In the genomic region with DNA sequence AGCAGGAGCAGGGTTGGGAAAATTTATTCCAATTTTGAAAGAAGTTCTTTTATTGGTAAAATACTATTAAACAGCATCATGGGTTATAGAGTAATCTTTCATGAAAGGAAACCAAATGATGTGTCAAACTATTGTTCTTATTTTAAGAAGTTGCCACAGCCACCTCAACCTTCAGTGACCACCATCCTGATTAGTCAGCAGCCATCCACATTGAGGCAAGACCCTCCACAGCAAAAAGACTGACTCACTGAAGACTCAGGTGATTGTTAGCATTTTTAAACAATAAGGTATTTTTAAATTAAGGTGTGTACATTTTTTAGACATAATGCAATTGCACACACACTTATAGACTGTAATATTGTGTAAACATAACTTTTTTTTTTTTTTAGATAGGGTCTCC, we compare ENCODE assay signal across 18 cellular contexts. TPM values are rescaled to one million over a fixed set of nuclear protein-coding genes. Genes with fewer than 3 reads are reported as not detected.
DNase-seq lines count a peak whose midpoint lies in the region; TF ChIP-seq lines count a peak whose summit lies in the region.
"Had no signal": no experiment of that assay in that cellular context is flagged by ENCODE, and none has a peak within 500 bp of the region (broad histone marks: within the 10 kb centered on the region; RNA-seq: fewer than 3 reads in every experiment).

No MANE protein-coding gene starts in this region.

- H3K27me3 ChIP-seq in SJSA1 (replicated peaks): no peaks in the 10 kb centered on the region
- no peaks in the 10 kb centered on the region for H3K27me3 ChIP-seq in right atrium auricular region

- H3K4me1 ChIP-seq in SJSA1 (replicated peaks) (peaks cover 15% of the 10 kb centered on the region; the same call in 1 of the 2 replicates), right atrium auricular region (no peaks in the 10 kb centered on the region)

- no peaks in the 10 kb centered on the region for H3K9me3 Mint-ChIP-seq in T-helper 2 cell treated with Interferon-gamma antibody and Interleukin-4, amounts not matched to agents 5 μg/mL and 100 μg/mL, for 36 hours

- TF ChIP-seq CTCF in epithelial cell of esophagus (IDR thresholded peaks at IDR 0.05; ENCODE audit: insufficient read depth, low read depth, low read length, missing control alignments) (no peak), right atrium auricular region (IDR thresholded peaks at IDR 0.05) (no peak)

- H3K4me1 Mint-ChIP-seq in T-helper 2 cell treated with Interferon-gamma antibody and Interleukin-4, amounts not matched to agents 5 μg/mL and 100 μg/mL, for 36 hours (ENCODE audit: low read depth): no peaks in the 10 kb centered on the region
- H3K4me1 Mint-ChIP-seq: CD14-positive monocyte had no signal

- no peak overlapping the region for H3K4me3 Mint-ChIP-seq in T-helper 2 cell treated with Interferon-gamma antibody and Interleukin-4, amounts not matched to agents 5 μg/mL and 100 μg/mL, for 36 hours
- H3K4me3 Mint-ChIP-seq: CD14-positive monocyte, H9 had no signal

- H3K4me3 ChIP-seq in SJSA1 (no peak overlapping the region), epithelial cell of esophagus (ENCODE audit: low read length) (no peak overlapping the region), right atrium auricular region (no peak overlapping the region)

- H3K9me3 ChIP-seq in SJSA1 (replicated peaks) (no peaks in the 10 kb centered on the region), right atrium auricular region (no peaks in the 10 kb centered on the region)
- H3K9me3 ChIP-seq: SK-N-SH had no signal

- H3K27ac Mint-ChIP-seq in T-helper 2 cell treated with Interferon-gamma antibody and Interleukin-4, amounts not matched to agents 5 μg/mL and 100 μg/mL, for 36 hours: no peak overlapping the region
- H3K27ac Mint-ChIP-seq: CD14-positive monocyte, H9 had no signal

- H3K36me3 ChIP-seq in SJSA1 (no peaks in the 10 kb centered on the region), right atrium auricular region (no peaks in the 10 kb centered on the region)

- H3K27ac ChIP-seq in SJSA1 (no peak overlapping the region), right atrium auricular region (no peak overlapping the region)

- DNase-seq in HS-5 (ENCODE audit: low read depth) (peak; percentile 79), SJSA1 (ENCODE audit: low read depth in 1 of 2, low spot score in 2 of 2) (peak; percentile 13 to 37), epithelial cell of esophagus (ENCODE audit: low read depth) (peak; percentile 89), renal cortical epithelial cell (ENCODE audit: low read depth) (peak; percentile 71), right atrium auricular region (ENCODE audit: low spot score) (no peak), NCI-H526 treated with DMSO at 0.1 percent for 48 hours (lab: John Stamatoyannopoulos, UW) (no peak)
- DNase-seq in T-helper 2 cell treated with Interferon-gamma antibody and Interleukin-4, amounts not matched to agents 5 μg/mL and 100 μg/mL, for 36 hours (ENCODE audit: low spot score): no peak
- DNase-seq: H9, MV-4-11, NCI-H1417 treated with DMSO at 0.1 percent for 48 hours, NCI-H1930, NCI-H446, NCI-H748 treated with DMSO at 0.1 percent for 48 hours, SK-N-SH had no signal

- no peaks in the 10 kb centered on the region for H3K36me3 Mint-ChIP-seq in T-helper 2 cell treated with Interferon-gamma antibody and Interleukin-4, amounts not matched to agents 5 μg/mL and 100 μg/mL, for 36 hours (ENCODE audit: low read depth)
- H3K36me3 Mint-ChIP-seq: CD14-positive monocyte had no signal

- no peaks in the 10 kb centered on the region for H3K27me3 Mint-ChIP-seq in T-helper 2 cell treated with Interferon-gamma antibody and Interleukin-4, amounts not matched to agents 5 μg/mL and 100 μg/mL, for 36 hours (ENCODE audit: low read depth)

RNA-seq across cellular contexts. Expression of gene HEPHL1, which starts 3.7 kb away (rescaled TPM):
- total RNA-seq in SJSA1 (2014; rRNA removed; shearing (Covaris generic)): not detected in 2 replicates
- total RNA-seq in renal cortical epithelial cell (0.35 and 0.69 TPM in 2 replicates), right atrium auricular region (not detected)
- total RNA-seq: A673, H9, HT-29, LHCN-M2 had no signal

Comparison
In these comparisons a context has a peak if more than half of its experiments do, and no peak if none do; other contexts are left out.
1. DNase-seq: peak in HS-5 (single experiment), SJSA1 (2 of 2), epithelial cell of esophagus (single experiment) and renal cortical epithelial cell (single experiment); none in right atrium auricular region (single experiment), T-helper 2 cell treated with Interferon-gamma antibody and Interleukin-4, amounts not matched to agents 5 μg/mL and 100 μg/mL, for 36 hours (single experiment) and NCI-H526 treated with DMSO at 0.1 percent for 48 hours (single experiment).